12 cellular contexts compared by ENCODE assay signal in genomic region chr17:47652570-47652969, GRCh38. TPM values are rescaled to one million over a fixed set of nuclear protein-coding genes. Genes with fewer than 3 reads are reported as not detected.
DNase-seq lines count a peak whose midpoint lies in the region; ATAC-seq and TF ChIP-seq lines count a peak whose summit lies in the region.
"Had no signal": no experiment of that assay in that cellular context is flagged by ENCODE, and none has a peak within 500 bp of the region (broad histone marks: within the 10 kb centered on the region; RNA-seq: fewer than 3 reads in every experiment).

No MANE protein-coding gene starts in this region.

- peak overlapping the region in 3 of 5 experiments; percentile 60 to 99 (median 65) for H3K4me3 Mint-ChIP-seq in brain
- peak overlapping the region in 3 of 10 donors; percentile 1 to 52 (median 36) for H3K4me3 Mint-ChIP-seq in naive thymus-derived CD8-positive, alpha-beta T cell

- DNase-seq in NB4 (ENCODE audit: low read depth) (no peak), COLO668 (lab: John Stamatoyannopoulos, UW; ENCODE audit: unreplicated experiment) (no peak), brain microvascular endothelial cell (no peak)
- DNase-seq in naive thymus-derived CD8-positive, alpha-beta T cell, result no peak
- DNase-seq: activated CD4-positive, CD25-positive, alpha-beta regulatory T cell; body of pancreas; NCI-H1417 had no signal

- peaks cover 51% of the 10 kb centered on the region for H3K36me3 Mint-ChIP-seq in brain
- H3K36me3 Mint-ChIP-seq in naive thymus-derived CD8-positive, alpha-beta T cell, result peaks cover 3 to 64% (median 28%) of the 10 kb centered on the region in 3 donors

- H3K4me3 ChIP-seq in DOHH2 (ENCODE audit: low read length) (peak overlapping the region; percentile 75), NB4 (ENCODE audit: low read depth, low read length) (peak overlapping the region; percentile 48), brain microvascular endothelial cell (ENCODE audit: low read depth, low read length) (no peak overlapping the region)
- H3K4me3 ChIP-seq: body of pancreas had no signal

- H3K27ac ChIP-seq in DOHH2 (ENCODE audit: low read depth, low read length), result 0 out of 2 replicates have a peak overlapping the region, but pooled peaks have one; percentile 70
- no peak overlapping the region for H3K27ac ChIP-seq in brain microvascular endothelial cell
- H3K27ac ChIP-seq: body of pancreas had no signal

- peaks cover 75% of the 10 kb centered on the region for H3K4me1 ChIP-seq in DOHH2 (ENCODE audit: control insufficient read depth, low read length)

- in situ Hi-C loops in brain microvascular endothelial cell (cut with HindIII; ENCODE audit: low pct_ligation_motif_present, low sequenced_read_pairs), result no loop called here

- no peak for TF ChIP-seq POLR2A in NB4 (IDR thresholded peaks at IDR 0.05; ENCODE audit: extremely low read depth, insufficient read length)

- peaks cover 8% of the 10 kb centered on the region for H3K27me3 Mint-ChIP-seq in brain
- no peaks in the 10 kb centered on the region for H3K27me3 Mint-ChIP-seq in naive thymus-derived CD8-positive, alpha-beta T cell

- peak overlapping the region; percentile 78 for H3K4me2 ChIP-seq in DOHH2 (ENCODE audit: low read length)

- H3F3A ChIP-seq in DOHH2 (ENCODE audit: control insufficient read depth, insufficient read depth), result peaks cover 21% of the 10 kb centered on the region

- no peaks in the 10 kb centered on the region for H3K9me3 ChIP-seq in DOHH2 (ENCODE audit: control insufficient read depth, insufficient read depth, low read length)
- H3K9me3 ChIP-seq: body of pancreas had no signal

- H3K36me3 ChIP-seq in DOHH2 (ENCODE audit: control insufficient read depth, low read length) (peaks cover 76% of the 10 kb centered on the region), brain microvascular endothelial cell (replicated peaks) (peaks cover 48% of the 10 kb centered on the region)

- POLR2A ChIA-PET in naive thymus-derived CD8-positive, alpha-beta T cell (lab: Charles Lee), result interaction anchor here (5.3 kb wide), 1 partner anchor 9 kb away, joined by 88 read pairs; no protein-coding TSS in a partner anchor

- ATAC-seq in naive thymus-derived CD8-positive, alpha-beta T cell, result no peak
- ATAC-seq in HG03095 (IDR thresholded peaks at IDR 0.05; ENCODE audit: unreplicated experiment), result no peak
- ATAC-seq in GM18907 (IDR thresholded peaks at IDR 0.05; ENCODE audit: unreplicated experiment), result no peak
- ATAC-seq: body of pancreas, HCT116 had no signal

- H3K27ac Mint-ChIP-seq in brain, result no peak overlapping the region
- H3K27ac Mint-ChIP-seq in naive thymus-derived CD8-positive, alpha-beta T cell, result peak overlapping the region in 6 of 10 donors; percentile 58 to 83 (median 70)

- peaks cover 66% of the 10 kb centered on the region for H3K4me1 Mint-ChIP-seq in brain
- H3K4me1 Mint-ChIP-seq in naive thymus-derived CD8-positive, alpha-beta T cell, result peaks cover 31 to 75% (median 64%) of the 10 kb centered on the region in 4 donors

- H4K20me1 ChIP-seq in DOHH2 (ENCODE audit: control insufficient read depth, insufficient read depth, low read depth, low read length), result peaks cover 42% of the 10 kb centered on the region

- no peaks in the 10 kb centered on the region for H3K9me3 Mint-ChIP-seq in brain
- H3K9me3 Mint-ChIP-seq in naive thymus-derived CD8-positive, alpha-beta T cell, result peaks cover 0 to 2% (median 0%) of the 10 kb centered on the region in 9 donors

- TF ChIP-seq CTCF in DOHH2 (IDR thresholded peaks at IDR 0.05; ENCODE audit: low read depth, low read length, poor library complexity, severe bottlenecking) (no peak), NB4 (IDR thresholded peaks at IDR 0.05; ENCODE audit: low read depth, low read length) (no peak), brain (conservative IDR thresholded peaks at IDR 0.05) (no peak), brain microvascular endothelial cell (IDR thresholded peaks at IDR 0.05; ENCODE audit: low read depth, low read length, missing control alignments) (no peak)

- peaks cover 87% of the 10 kb centered on the region for H3K79me2 ChIP-seq in DOHH2 (ENCODE audit: control insufficient read depth, low read length)

- H3K27me3 ChIP-seq in DOHH2 (ENCODE audit: control insufficient read depth, low read length) (no peaks in the 10 kb centered on the region), brain microvascular endothelial cell (replicated peaks) (no peaks in the 10 kb centered on the region)
- H3K27me3 ChIP-seq: body of pancreas had no signal

- no peaks in the 10 kb centered on the region for H3K9me2 ChIP-seq in DOHH2 (replicated peaks; ENCODE audit: control insufficient read depth, low read length)

RNA-seq across cellular contexts. Expression of gene KPNB1, which starts 2.9 kb away (rescaled TPM):
- polyA plus RNA-seq in brain (ENCODE audit: insufficient read depth, low read depth, low replicate concordance), result 184 TPM
- 100 to 1,000 TPM; 217 to 252 TPM for total RNA-seq in naive thymus-derived CD8-positive, alpha-beta T cell
- 10 to 100 TPM; 22.8 to 32.2 (median 25.7) TPM for polyA plus RNA-seq in naive thymus-derived CD8-positive, alpha-beta T cell

RNA-seq across cellular contexts. Expression of gene TBKBP1, which starts 41.4 kb away (rescaled TPM):
- polyA plus RNA-seq in brain (ENCODE audit: insufficient read depth, low read depth, low replicate concordance), result 10.2 TPM
- total RNA-seq in naive thymus-derived CD8-positive, alpha-beta T cell, result 1 to 10 TPM; 1.4 to 3.1 TPM
- polyA plus RNA-seq in naive thymus-derived CD8-positive, alpha-beta T cell, result under 1 TPM in 2 of 3 donors, not detected in 1; 0.07 to 0.59 TPM

Comparison
In these comparisons a context has a peak if more than half of its experiments do, and no peak if none do; other contexts are left out.
1. H3K27ac Mint-ChIP-seq: peak in naive thymus-derived CD8-positive, alpha-beta T cell (6 of 10); none in brain (0 of 5).